ENCODE assay signal across 22 cellular contexts in genomic region chr1:23345920-23346319, GRCh38. TPM values are rescaled to one million over a fixed set of nuclear protein-coding genes. Genes with fewer than 3 reads are reported as not detected.
DNase-seq lines count a peak whose midpoint lies in the region; ATAC-seq, FAIRE-seq and TF ChIP-seq lines count a peak whose summit lies in the region.
"Had no signal": no experiment of that assay in that cellular context is flagged by ENCODE, and none has a peak within 500 bp of the region (broad histone marks: within the 10 kb centered on the region; RNA-seq: fewer than 3 reads in every experiment).

No MANE protein-coding gene starts in this region.

- H3K27me3 ChIP-seq in mesendoderm (ENCODE audit: insufficient read depth, low read length, poor library complexity): peaks cover 3% of the 10 kb centered on the region
- H3K27me3 ChIP-seq: sigmoid colon had no signal

- H3K4me1 ChIP-seq in mesendoderm (ENCODE audit: control insufficient read depth, low read depth, low read length): no peaks in the 10 kb centered on the region

- H3K4ac ChIP-seq in mesendoderm (ENCODE audit: low read depth, low read length): no peak overlapping the region

- no peak for DNase-seq in activated T-cell treated with anti-CD3 and anti-CD28 coated beads, Interleukin-2, amount 50 U/mL, for 4 hours
- DNase-seq in activated T-cell treated with anti-CD3 and anti-CD28 coated beads, Interleukin-2, amount 50 U/mL, for 1 hour: no peak
- DNase-seq in RWPE1 (ENCODE audit: low spot score): no peak
- DNase-seq in mesendoderm: no peak
- DNase-seq in type B pancreatic cell (ENCODE audit: extremely low spot score, unreplicated experiment): no peak
- no peak for DNase-seq in GM12891 (ENCODE audit: insufficient read length, low spot score)
- no peak for DNase-seq in ureter (ENCODE audit: low spot score)
- DNase-seq: ACHN; activated CD4-positive, alpha-beta T cell treated with anti-CD3 and anti-CD28 coated beads for 36 hours; activated naive CD4-positive, alpha-beta T cell treated with anti-CD3 and anti-CD28 coated beads for 36 hours; aorta; C1 segment of cervical spinal cord; central memory CD4-positive, alpha-beta T cell; dermis blood vessel endothelial cell; NCI-H1105; NCI-H2029; NCI-H345; posterior cingulate gyrus; sigmoid colon had no signal

- no peak overlapping the region for H4K5ac ChIP-seq in mesendoderm (ENCODE audit: low read length)

- no peak overlapping the region for H3K23ac ChIP-seq in mesendoderm (ENCODE audit: low read length)

- no peak overlapping the region for H3K9ac ChIP-seq in mesendoderm (ENCODE audit: low read length)

- H3K79me1 ChIP-seq in mesendoderm (ENCODE audit: low read length): no peaks in the 10 kb centered on the region

- CTCF ChIA-PET in RWPE1 (lab: Yijun Ruan, JAX): interaction anchor here (0.9 to 2.1 kb wide), 2 partner anchors 58 to 194 kb away, joined by 5 to 10 read pairs; no protein-coding TSS in a partner anchor

- peak overlapping the region; percentile 35 for H3K4me3 Mint-ChIP-seq in activated T-cell treated with anti-CD3 and anti-CD28 coated beads, Interleukin-2, amount 50 U/mL, for 4 hours
- no peak overlapping the region for H3K4me3 Mint-ChIP-seq in type B pancreatic cell

- H2BK5ac ChIP-seq in mesendoderm (ENCODE audit: low read length): no peak overlapping the region

- ATAC-seq in activated T-cell treated with anti-CD3 and anti-CD28 coated beads, Interleukin-2, amount 50 U/mL, for 4 hours: no peak
- ATAC-seq in GM19455 (IDR thresholded peaks at IDR 0.05; ENCODE audit: unreplicated experiment): no peak
- ATAC-seq: activated CD4-positive, alpha-beta T cell treated with anti-CD3 and anti-CD28 coated beads for 36 hours; Right ventricle myocardium inferior had no signal

- peaks cover 6% of the 10 kb centered on the region for H3K36me3 Mint-ChIP-seq in activated T-cell treated with anti-CD3 and anti-CD28 coated beads, Interleukin-2, amount 50 U/mL, for 4 hours (ENCODE audit: insufficient read depth)
- H3K36me3 Mint-ChIP-seq in type B pancreatic cell: peaks cover 5% of the 10 kb centered on the region

- H3K27ac Mint-ChIP-seq in type B pancreatic cell: peak overlapping the region; percentile 51
- H3K27ac Mint-ChIP-seq: activated naive CD4-positive, alpha-beta T cell treated with anti-CD3 and anti-CD28 coated beads for 36 hours had no signal

- no peak for FAIRE-seq in GM12891 (lab: Jason Lieb, UNC)

- H3K18ac ChIP-seq in mesendoderm (ENCODE audit: low read length): no peak overlapping the region

- H3K56ac ChIP-seq in mesendoderm (ENCODE audit: low read length): no peak overlapping the region

- H3K4me2 ChIP-seq in mesendoderm (ENCODE audit: low read length): no peak overlapping the region

- no CpG with 5 or more reads among the region's 14 CpGs for WGBS in mesendoderm (ENCODE audit: extremely low coverage, insufficient coverage, low lambda C conversion rate)

- peak overlapping the region; percentile 97 for H3K27ac ChIP-seq in RWPE1
- no peak overlapping the region for H3K27ac ChIP-seq in mesendoderm (ENCODE audit: low read depth, low read length)

- H3K9me3 Mint-ChIP-seq in activated T-cell treated with anti-CD3 and anti-CD28 coated beads, Interleukin-2, amount 50 U/mL, for 4 hours: no peaks in the 10 kb centered on the region
- H3K9me3 Mint-ChIP-seq in type B pancreatic cell: no peaks in the 10 kb centered on the region
- H3K9me3 Mint-ChIP-seq: activated naive CD4-positive, alpha-beta T cell treated with anti-CD3 and anti-CD28 coated beads for 36 hours had no signal

- H3K27me3 Mint-ChIP-seq in activated T-cell treated with anti-CD3 and anti-CD28 coated beads, Interleukin-2, amount 50 U/mL, for 4 hours (ENCODE audit: low read depth): no peaks in the 10 kb centered on the region
- no peaks in the 10 kb centered on the region for H3K27me3 Mint-ChIP-seq in type B pancreatic cell
- H3K27me3 Mint-ChIP-seq: activated CD4-positive, alpha-beta T cell treated with anti-CD3 and anti-CD28 coated beads for 36 hours had no signal

- no peak for TF ChIP-seq CTCF in RWPE1 (conservative IDR thresholded peaks at IDR 0.05; ENCODE audit: low read depth)
- TF ChIP-seq CTCF in type B pancreatic cell (conservative IDR thresholded peaks at IDR 0.05): no peak

- POLR2A ChIA-PET in RWPE1 (lab: Yijun Ruan, JAX; ENCODE audit: low non-redundant PET): no interaction called here

- TF ChIP-seq POLR2A in GM12891 (IDR thresholded peaks at IDR 0.05; ENCODE audit: low read depth, low read length): no peak

- no peaks in the 10 kb centered on the region for H3K36me3 ChIP-seq in mesendoderm (ENCODE audit: control insufficient read depth, insufficient read depth, low read length)
- H3K36me3 ChIP-seq: sigmoid colon had no signal

- H4K8ac ChIP-seq in mesendoderm (ENCODE audit: low read depth, low read length): peak overlapping the region; percentile 76

- H2BK120ac ChIP-seq in mesendoderm (ENCODE audit: low read depth, low read length): no peak overlapping the region

- H3K79me2 ChIP-seq in mesendoderm (ENCODE audit: control insufficient read depth, insufficient read depth, low read length): peaks cover 27% of the 10 kb centered on the region

- H2BK15ac ChIP-seq in mesendoderm (replicated peaks; ENCODE audit: low read depth): no peak overlapping the region

- H3K4me1 Mint-ChIP-seq in activated T-cell treated with anti-CD3 and anti-CD28 coated beads, Interleukin-2, amount 50 U/mL, for 4 hours (ENCODE audit: low read depth): peaks cover 25% of the 10 kb centered on the region
- H3K4me1 Mint-ChIP-seq in type B pancreatic cell (ENCODE audit: unreplicated experiment): peaks cover 26% of the 10 kb centered on the region

- no peak overlapping the region for H3K4me3 ChIP-seq in mesendoderm (ENCODE audit: low read length)
- H3K4me3 ChIP-seq: lung had no signal

- H2AK5ac ChIP-seq in mesendoderm (ENCODE audit: low read length): no peak overlapping the region

TF ChIP-seq in GM12891, 5 proteins besides CTCF, POLR2A, EP300 and RAD21:
- TF ChIP-seq TAF1 (IDR thresholded peaks at IDR 0.05; ENCODE audit: low read depth, low read length) (no peak), SPI1 (IDR thresholded peaks at IDR 0.05; ENCODE audit: low read depth, low read length) (no peak), POLR2AphosphoS5 (IDR thresholded peaks at IDR 0.05; ENCODE audit: low read depth, low read length) (no peak), PAX5 (IDR thresholded peaks at IDR 0.05; ENCODE audit: insufficient read depth, low read length, severe bottlenecking) (no peak)

RNA-seq across cellular contexts. Expression of gene HNRNPR, which starts 1.8 kb away (rescaled TPM):
- total RNA-seq in activated T-cell treated with anti-CD3 and anti-CD28 coated beads, Interleukin-2, amount 50 U/mL, for 4 hours: 100 to 1,000 TPM; 253 to 269 (median 254) TPM
- polyA plus RNA-seq in mesendoderm (2013, experiment 1 of 2): 205 TPM
- 197 TPM for polyA plus RNA-seq in mesendoderm (2013, experiment 2 of 2)
- total RNA-seq in type B pancreatic cell (ENCODE audit: low replicate concordance): 142 and 210 TPM in 2 replicates
- 93.5 TPM for polyA plus RNA-seq in GM12891 (2012; ENCODE audit: low read depth, missing spikeins)
- total RNA-seq in ureter: 164 TPM

RNA-seq across cellular contexts. Expression of gene ZNF436, which starts 23.7 kb away (rescaled TPM):
- 1 to 10 TPM; 3.1 to 4.7 (median 4.3) TPM for total RNA-seq in activated T-cell treated with anti-CD3 and anti-CD28 coated beads, Interleukin-2, amount 50 U/mL, for 4 hours
- polyA plus RNA-seq in mesendoderm (2013, experiment 1 of 2): 1.5 TPM
- 1.5 TPM for polyA plus RNA-seq in mesendoderm (2013, experiment 2 of 2)
- 15.5 and 24.8 TPM in 2 replicates for total RNA-seq in type B pancreatic cell (ENCODE audit: low replicate concordance)
- 1.4 TPM for polyA plus RNA-seq in GM12891 (2012; ENCODE audit: low read depth, missing spikeins)
- 40.2 TPM for total RNA-seq in ureter
